ENCODE assay signal across 23 cellular contexts in genomic region chr1:71644997-71645396, GRCh38.
"Had no signal": no experiment of that assay in that cellular context is flagged by ENCODE, and none has a peak within 500 bp of the region (broad histone marks: within the 10 kb centered on the region; RNA-seq: fewer than 3 reads in every experiment).

No MANE protein-coding gene starts in this region.

- H3K27ac ChIP-seq: epithelial cell of prostate, esophagus squamous epithelium, gastrocnemius medialis, heart right ventricle, left lung, lower lobe of right lung had no signal

- ATAC-seq: effector memory CD8-positive, alpha-beta T cell; esophagus mucosa; gastrocnemius medialis; heart right ventricle; left cardiac atrium; left lung; left ventricle myocardium superior; lower lobe of right lung; mucosa of descending colon; naive thymus-derived CD8-positive, alpha-beta T cell had no signal

- DNase-seq: cortex of kidney; effector CD8-positive, alpha-beta T cell; effector memory CD8-positive, alpha-beta T cell; endodermal cell; erythroblast; esophagus squamous epithelium; foreskin fibroblast; foreskin melanocyte; gastrocnemius medialis; glutamatergic neuron; head of caudate nucleus; heart right ventricle; hippocampal formation; left cardiac atrium; left lung; left ventricle myocardium superior; lower lobe of right lung; mesenchymal stem cell; mucosa of descending colon; naive B cell; naive thymus-derived CD8-positive, alpha-beta T cell had no signal

- H3K9me3 ChIP-seq: esophagus squamous epithelium, gastrocnemius medialis, heart right ventricle, left lung, lower lobe of right lung, mucosa of descending colon had no signal

- H3K36me3 ChIP-seq: esophagus squamous epithelium, gastrocnemius medialis, heart right ventricle, left lung, lower lobe of right lung had no signal

- H3K4me1 ChIP-seq: esophagus squamous epithelium, gastrocnemius medialis, left lung, lower lobe of right lung had no signal

- H3K27me3 ChIP-seq: esophagus squamous epithelium, gastrocnemius medialis, heart right ventricle, left lung had no signal

- H3K4me3 ChIP-seq: esophagus squamous epithelium, gastrocnemius medialis, heart right ventricle, left lung, lower lobe of right lung, mucosa of descending colon had no signal
